ENCODE assay signal across 1 cellular context in genomic region chr10:32149257-32149955, GRCh38.
TF ChIP-seq lines count a peak whose summit lies in the region.

No MANE protein-coding gene starts in this region.

TF ChIP-seq in GM23338, 12 proteins besides CTCF, POLR2A, EP300 and RAD21 (continued from another document):
- TF ChIP-seq REST (IDR thresholded peaks at IDR 0.05; ENCODE audit: unreplicated experiment), result no peak
- no peak for TF ChIP-seq ZNF331 (CRISPR knock-in tag; IDR thresholded peaks at IDR 0.05; ENCODE audit: low read depth)
- TF ChIP-seq EZH2phosphoT487 (IDR thresholded peaks at IDR 0.05; ENCODE audit: unreplicated experiment), result no peak
- TF ChIP-seq ETS1 (IDR thresholded peaks at IDR 0.05), result no peak
- no peak for TF ChIP-seq JUNB (IDR thresholded peaks at IDR 0.05; ENCODE audit: unreplicated experiment)
- no peak for TF ChIP-seq STAT1 (IDR thresholded peaks at IDR 0.05; ENCODE audit: unreplicated experiment)
- TF ChIP-seq NANOG (IDR thresholded peaks at IDR 0.05; ENCODE audit: borderline replicate concordance), result no peak
- TF ChIP-seq POLR2AphosphoS5 (IDR thresholded peaks at IDR 0.05; ENCODE audit: low read depth), result no peak
TF ChIP-seq in GM23338: peak in this region for 0.
